In the genomic region with DNA sequence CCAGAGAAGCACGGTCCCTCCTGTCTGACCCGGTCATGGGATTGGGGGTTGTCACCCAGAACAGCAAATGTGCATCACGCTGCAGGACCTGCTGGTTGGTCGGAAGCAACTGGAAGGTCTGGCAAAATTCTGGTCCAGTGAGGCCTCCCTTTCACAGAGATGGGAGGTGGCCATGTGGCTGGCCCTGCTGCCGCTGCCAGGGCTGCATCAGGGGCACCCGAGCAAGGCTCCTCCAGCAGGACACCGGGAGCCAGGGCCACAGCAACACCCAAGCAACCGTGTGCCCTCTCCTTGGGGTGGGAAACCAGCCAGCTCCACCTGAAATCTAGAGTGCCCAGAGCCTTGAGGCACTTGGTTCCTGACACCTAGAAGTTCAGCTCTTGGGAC, we compare ENCODE assay signal across 17 cellular contexts. TPM values are rescaled to one million over a fixed set of nuclear protein-coding genes. Genes with fewer than 3 reads are reported as not detected.
A peak's percentile ranks its signal among the peaks of the same experiment; 100 is the strongest.
DNase-seq lines count a peak whose midpoint lies in the region; ATAC-seq and TF ChIP-seq lines count a peak whose summit lies in the region.
"Had no signal": no experiment of that assay in that cellular context is flagged by ENCODE, and none has a peak within 500 bp of the region (broad histone marks: within the 10 kb centered on the region; RNA-seq: fewer than 3 reads in every experiment).

No MANE protein-coding gene starts in this region.

- H3K4me3 Mint-ChIP-seq in stimulated activated naive CD8-positive, alpha-beta T cell treated with anti-CD3 and anti-CD28 coated beads, Interleukin-15, amount 100 ng/mL, for 72 hours = no peak overlapping the region
- H3K4me3 Mint-ChIP-seq in activated T-helper 17 cell treated with anti-CD3 and anti-CD28 coated beads, Interleukin-2, amount 50 U/mL, for 72 hours = no peak overlapping the region
- H3K4me3 Mint-ChIP-seq in natural killer cell = peak overlapping the region; percentile 82
- peak overlapping the region; percentile 57 for H3K4me3 Mint-ChIP-seq in stimulated activated naive CD8-positive, alpha-beta T cell treated with anti-CD3 and anti-CD28 coated beads, Interleukin-15, Interleukin-2, amounts not matched to agents 100 ng/mL and 50 ng/mL, for 24 hours

- no peaks in the 10 kb centered on the region for H3K9me3 ChIP-seq in esophagus squamous epithelium

- no peak for DNase-seq in stimulated activated naive CD8-positive, alpha-beta T cell treated with anti-CD3 and anti-CD28 coated beads, Interleukin-15, Interleukin-2, amounts not matched to agents 100 U/mL and 50 U/mL, for 24 hours
- no peak for DNase-seq in stimulated activated naive CD8-positive, alpha-beta T cell treated with anti-CD3 and anti-CD28 coated beads, Interleukin-15, amount 100 ng/mL, for 72 hours
- no peak for DNase-seq in natural killer cell
- DNase-seq in esophagus squamous epithelium (lab: John Stamatoyannopoulos, UW) = no peak
- no peak for DNase-seq in sciatic nerve (ENCODE audit: low spot score)
- DNase-seq: ACHN, Caco-2, NCI-H1436 treated with DMSO at 0.1 percent for 48 hours, NCI-H2081, NCI-H226, RPMI8226 had no signal

- peaks cover 0 to 7% of the 10 kb centered on the region in 2 donors for H3K9me3 Mint-ChIP-seq in stimulated activated naive CD8-positive, alpha-beta T cell treated with anti-CD3 and anti-CD28 coated beads, Interleukin-15, amount 100 ng/mL, for 72 hours
- no peaks in the 10 kb centered on the region for H3K9me3 Mint-ChIP-seq in activated T-helper 17 cell treated with anti-CD3 and anti-CD28 coated beads, Interleukin-2, amount 50 U/mL, for 72 hours
- H3K9me3 Mint-ChIP-seq in natural killer cell = peaks cover 0 to 2% of the 10 kb centered on the region in 2 donors
- no peaks in the 10 kb centered on the region for H3K9me3 Mint-ChIP-seq in stimulated activated naive CD8-positive, alpha-beta T cell treated with anti-CD3 and anti-CD28 coated beads, Interleukin-15, Interleukin-2, amounts not matched to agents 100 ng/mL and 50 ng/mL, for 24 hours

- peaks cover 0 to 15% (median 3%) of the 10 kb centered on the region in 3 donors for H3K4me1 ChIP-seq in esophagus squamous epithelium
- H3K4me1 ChIP-seq: Caco-2 had no signal

- H3K27me3 Mint-ChIP-seq in stimulated activated naive CD8-positive, alpha-beta T cell treated with anti-CD3 and anti-CD28 coated beads, Interleukin-15, amount 100 ng/mL, for 72 hours = peaks cover 45% of the 10 kb centered on the region
- peaks cover 17% of the 10 kb centered on the region for H3K27me3 Mint-ChIP-seq in activated T-helper 17 cell treated with anti-CD3 and anti-CD28 coated beads, Interleukin-2, amount 50 U/mL, for 72 hours
- peaks cover 21 to 23% of the 10 kb centered on the region in 2 donors for H3K27me3 Mint-ChIP-seq in natural killer cell (ENCODE audit: low read depth in 2 of 2)
- peaks cover 33% of the 10 kb centered on the region for H3K27me3 Mint-ChIP-seq in stimulated activated naive CD8-positive, alpha-beta T cell treated with anti-CD3 and anti-CD28 coated beads, Interleukin-15, Interleukin-2, amounts not matched to agents 100 ng/mL and 50 ng/mL, for 24 hours

- no peaks in the 10 kb centered on the region for H3K27me3 ChIP-seq in esophagus squamous epithelium

- H3K27ac Mint-ChIP-seq in stimulated activated naive CD8-positive, alpha-beta T cell treated with anti-CD3 and anti-CD28 coated beads, Interleukin-15, amount 100 ng/mL, for 72 hours = peak overlapping the region in 1 of 2 donors; percentile 88
- H3K27ac Mint-ChIP-seq in activated T-helper 17 cell treated with anti-CD3 and anti-CD28 coated beads, Interleukin-2, amount 50 U/mL, for 72 hours = peak overlapping the region; percentile 89
- peak overlapping the region; percentile 94 to 97 for H3K27ac Mint-ChIP-seq in natural killer cell
- H3K27ac Mint-ChIP-seq in stimulated activated naive CD8-positive, alpha-beta T cell treated with anti-CD3 and anti-CD28 coated beads, Interleukin-15, Interleukin-2, amounts not matched to agents 100 ng/mL and 50 ng/mL, for 24 hours = peak overlapping the region; percentile 93

- intact Hi-C loops in natural killer cell (cut with micrococcal nuclease) = loop anchor here (10.0 kb wide), 1 partner anchor 691 kb away; no protein-coding TSS in a partner anchor
- intact Hi-C loops in esophagus squamous epithelium (cut with DNase I) = no loop called here
- intact Hi-C loops in sciatic nerve (cut with DNase I) = no loop called here

- no peak for TF ChIP-seq POLR2A in esophagus squamous epithelium (IDR thresholded peaks at IDR 0.05)

- H3K27ac ChIP-seq in esophagus squamous epithelium = no peak overlapping the region

- H3K4me3 ChIP-seq in esophagus squamous epithelium = no peak overlapping the region
- H3K4me3 ChIP-seq: K562 had no signal

- H3K36me3 ChIP-seq in esophagus squamous epithelium = no peaks in the 10 kb centered on the region

- H3K36me3 Mint-ChIP-seq in activated T-helper 17 cell treated with anti-CD3 and anti-CD28 coated beads, Interleukin-2, amount 50 U/mL, for 72 hours (ENCODE audit: low read depth) = peaks cover 7% of the 10 kb centered on the region
- H3K36me3 Mint-ChIP-seq in natural killer cell = no peaks in the 10 kb centered on the region
- H3K36me3 Mint-ChIP-seq in stimulated activated naive CD8-positive, alpha-beta T cell treated with anti-CD3 and anti-CD28 coated beads, Interleukin-15, Interleukin-2, amounts not matched to agents 100 ng/mL and 50 ng/mL, for 24 hours (ENCODE audit: low read depth) = peaks cover 4% of the 10 kb centered on the region

- TF ChIP-seq CTCF in natural killer cell (IDR thresholded peaks at IDR 0.05) (no peak), esophagus squamous epithelium (IDR thresholded peaks at IDR 0.05) (no peak)

- WGBS in esophagus squamous epithelium, 2 donors = 86 to 100% methylated on average over 1 of the region's 8 CpGs

- H3K4me1 Mint-ChIP-seq in stimulated activated naive CD8-positive, alpha-beta T cell treated with anti-CD3 and anti-CD28 coated beads, Interleukin-15, amount 100 ng/mL, for 72 hours = peaks cover 17% of the 10 kb centered on the region
- H3K4me1 Mint-ChIP-seq in activated T-helper 17 cell treated with anti-CD3 and anti-CD28 coated beads, Interleukin-2, amount 50 U/mL, for 72 hours = peaks cover 5% of the 10 kb centered on the region
- H3K4me1 Mint-ChIP-seq in natural killer cell = peaks cover 6 to 27% of the 10 kb centered on the region in 2 donors
- peaks cover 9% of the 10 kb centered on the region for H3K4me1 Mint-ChIP-seq in stimulated activated naive CD8-positive, alpha-beta T cell treated with anti-CD3 and anti-CD28 coated beads, Interleukin-15, Interleukin-2, amounts not matched to agents 100 ng/mL and 50 ng/mL, for 24 hours (ENCODE audit: low read depth)

- peak; percentile 14 for ATAC-seq in stimulated activated naive CD8-positive, alpha-beta T cell treated with anti-CD3 and anti-CD28 coated beads, Interleukin-15, Interleukin-2, amounts not matched to agents 100 U/mL and 50 U/mL, for 24 hours
- no peak for ATAC-seq in stimulated activated naive CD8-positive, alpha-beta T cell treated with anti-CD3 and anti-CD28 coated beads, Interleukin-15, amount 100 ng/mL, for 72 hours
- peak; percentile 23 for ATAC-seq in activated T-helper 17 cell treated with anti-CD3 and anti-CD28 coated beads, Interleukin-2, amount 50 U/mL, for 72 hours (replicated peaks)
- ATAC-seq in natural killer cell (no peak), HG02798 (IDR thresholded peaks at IDR 0.05; ENCODE audit: poor library complexity, unreplicated experiment) (no peak), sciatic nerve (no peak)
- ATAC-seq: HCT116 had no signal

RNA-seq across cellular contexts. Expression of gene GAS6, which starts 11.5 kb away (rescaled TPM):
- under 1 TPM; 0.56 to 0.58 TPM for total RNA-seq in activated T-helper 17 cell treated with anti-CD3 and anti-CD28 coated beads, Interleukin-2, amount 50 U/mL, for 72 hours
- total RNA-seq in natural killer cell (1 to 10 TPM in 1 of 3 donors, under 1 TPM in 2; 0.40 to 1.4 (median 0.41) TPM), esophagus squamous epithelium (100 to 1,000 TPM in 1 of 4 donors, 10 to 100 TPM in 3; 43.0 to 112 (median 68.5) TPM), sciatic nerve (302 TPM)
- total RNA-seq: OCI-LY7 had no signal

Comparison
In these comparisons a context has a peak if more than half of its experiments do, and no peak if none do; other contexts are left out.
1. ATAC-seq: peak in stimulated activated naive CD8-positive, alpha-beta T cell treated with anti-CD3 and anti-CD28 coated beads, Interleukin-15, Interleukin-2, amounts not matched to agents 100 U/mL and 50 U/mL, for 24 hours (single experiment) and activated T-helper 17 cell treated with anti-CD3 and anti-CD28 coated beads, Interleukin-2, amount 50 U/mL, for 72 hours (single experiment); none in stimulated activated naive CD8-positive, alpha-beta T cell treated with anti-CD3 and anti-CD28 coated beads, Interleukin-15, amount 100 ng/mL, for 72 hours (single experiment), natural killer cell (0 of 3), HG02798 (single experiment) and sciatic nerve (single experiment).
2. H3K4me3 Mint-ChIP-seq: peak in natural killer cell (single experiment) and stimulated activated naive CD8-positive, alpha-beta T cell treated with anti-CD3 and anti-CD28 coated beads, Interleukin-15, Interleukin-2, amounts not matched to agents 100 ng/mL and 50 ng/mL, for 24 hours (single experiment); none in stimulated activated naive CD8-positive, alpha-beta T cell treated with anti-CD3 and anti-CD28 coated beads, Interleukin-15, amount 100 ng/mL, for 72 hours (0 of 2) and activated T-helper 17 cell treated with anti-CD3 and anti-CD28 coated beads, Interleukin-2, amount 50 U/mL, for 72 hours (single experiment).
3. RNA of gene GAS6, which starts 11.5 kb away (total RNA-seq): 302 TPM in sciatic nerve (single experiment) and 43.0 to 112 TPM in esophagus squamous epithelium; 0.56 to 0.58 TPM in activated T-helper 17 cell treated with anti-CD3 and anti-CD28 coated beads, Interleukin-2, amount 50 U/mL, for 72 hours and 0.40 to 1.4 TPM in natural killer cell; every median in the first group is over 10 times any median in the second.